1 cellular context compared by ENCODE assay signal in genomic region chr12:11885261-11886038, GRCh38.
TF ChIP-seq lines count a peak whose summit lies in the region.

No MANE protein-coding gene starts in this region.

TF ChIP-seq in WTC11, 78 proteins besides CTCF, POLR2A, EP300 and RAD21 (continued from another document):
- TF ChIP-seq ZSCAN18 (CRISPR knock-in tag; IDR thresholded peaks at IDR 0.05) (no peak), ZBTB21 (CRISPR knock-in tag; IDR thresholded peaks at IDR 0.05; ENCODE audit: borderline replicate concordance) (no peak), ATF1 (CRISPR knock-in tag; IDR thresholded peaks at IDR 0.05) (no peak), TP53 (CRISPR knock-in tag; IDR thresholded peaks at IDR 0.05) (no peak)
